Comparison of ENCODE assay signal across 7 cellular contexts in genomic region chr18:35857581-35857980, GRCh38.
DNase-seq lines count a peak whose midpoint lies in the region; ATAC-seq and TF ChIP-seq lines count a peak whose summit lies in the region.
"Not testable (repeated sequence)": the region's sequence is repeated elsewhere in the genome, so short reads cannot be mapped to it uniquely, and the experiment has no call there.

No MANE protein-coding gene starts in this region.

- H3K27me3 ChIP-seq in Karpas-422 (ENCODE audit: low read length); esophagus muscularis mucosa; lung (ENCODE audit: control insufficient read depth, insufficient read depth): not testable (repeated sequence)

- H3K27ac ChIP-seq in Karpas-422 (ENCODE audit: low read length): peak overlapping the region; percentile 99
- not testable (repeated sequence) for H3K27ac ChIP-seq in esophagus muscularis mucosa (replicated peaks in 1 of 4); lung (ENCODE audit: low read depth in 1 of 2, low read length in 1 of 2)

- TF ChIP-seq CTCF in esophagus muscularis mucosa (IDR thresholded peaks at IDR 0.05); lung (IDR thresholded peaks at IDR 0.05; ENCODE audit: control extremely low read depth, extremely low read depth): not testable (repeated sequence)

- DNase-seq in Karpas-422 (peak; percentile 68), NCI-H524 (lab: John Stamatoyannopoulos, UW) (peak; percentile 67 to 78), NCI-H524 treated with DMSO at 0.1 percent for 48 hours (lab: John Stamatoyannopoulos, UW) (peak; percentile 25), NCI-H82 (lab: John Stamatoyannopoulos, UW) (peak; percentile 45), esophagus muscularis mucosa (ENCODE audit: extremely low spot score) (peak; percentile 79), lung (ENCODE audit: low spot score) (peak; percentile 5), ureter (ENCODE audit: low spot score) (peak; percentile 2)

- H3K9me2 ChIP-seq in Karpas-422 (replicated peaks; ENCODE audit: insufficient read depth, low read length): not testable (repeated sequence)

- not testable (repeated sequence) for H4K20me1 ChIP-seq in Karpas-422 (ENCODE audit: insufficient read depth, low read depth, low read length)

- not testable (repeated sequence) for TF ChIP-seq EP300 in esophagus muscularis mucosa (IDR thresholded peaks at IDR 0.05)

- TF ChIP-seq POLR2A in esophagus muscularis mucosa (IDR thresholded peaks at IDR 0.05; ENCODE audit: low read depth): not testable (repeated sequence)

- H3K4me2 ChIP-seq in Karpas-422 (ENCODE audit: low read depth, low read length, poor library complexity, severe bottlenecking): peak overlapping the region; percentile 80

- not testable (repeated sequence) for H3K9me3 ChIP-seq in Karpas-422 (ENCODE audit: low read length); esophagus muscularis mucosa; lung (ENCODE audit: control insufficient read depth in 2 of 2, insufficient read depth in 1 of 2, low read length in 1 of 2)

- not testable (repeated sequence) for H2AFZ ChIP-seq in Karpas-422 (ENCODE audit: low read length)

- H3K9ac ChIP-seq in Karpas-422 (ENCODE audit: low read length): peak overlapping the region; percentile 78

- not testable (repeated sequence) for ATAC-seq in lung (ENCODE audit: insufficient read depth, low FRiP score)

- H3K79me2 ChIP-seq in Karpas-422 (ENCODE audit: low read length): not testable (repeated sequence)

- H3K4me3 ChIP-seq in Karpas-422 (ENCODE audit: low read length): peak overlapping the region; percentile 50; the same call in 1 of the 2 replicates
- not testable (repeated sequence) for H3K4me3 ChIP-seq in esophagus muscularis mucosa, lung

- H3K36me3 ChIP-seq in Karpas-422 (ENCODE audit: insufficient read depth, low read length); esophagus muscularis mucosa; lung (ENCODE audit: control insufficient read depth in 2 of 2, insufficient read depth in 2 of 2, low read length in 2 of 2): not testable (repeated sequence)

- intact Hi-C loops in esophagus muscularis mucosa (cut with DNase I): not testable (repeated sequence)

- peaks cover 94% of the 10 kb centered on the region for H3K4me1 ChIP-seq in Karpas-422 (ENCODE audit: low read length)
- peaks cover 0 to 46% (median 39%) of the 10 kb centered on the region in 4 donors for H3K4me1 ChIP-seq in esophagus muscularis mucosa
- H3K4me1 ChIP-seq in lung (ENCODE audit: control insufficient read depth in 2 of 2, insufficient read depth in 2 of 2, low read length in 2 of 2): not testable (repeated sequence)

Comparison
In these comparisons a context has a peak if more than half of its experiments do, and no peak if none do; other contexts are left out.
1. DNase-seq: peak in every context shown above with its lines; median percentile 79 in esophagus muscularis mucosa; 72 in NCI-H524; 68 in Karpas-422; 45 in NCI-H82; 25 in NCI-H524 treated with DMSO at 0.1 percent for 48 hours; 5 in lung; 2 in ureter.